ENCODE assay signal across 32 cellular contexts in genomic region chr11:120695426-120695825, GRCh38.
"Had no signal": no experiment of that assay in that cellular context is flagged by ENCODE, and none has a peak within 500 bp of the region (broad histone marks: within the 10 kb centered on the region; RNA-seq: fewer than 3 reads in every experiment).

No MANE protein-coding gene starts in this region.

- H3K27ac Mint-ChIP-seq: activated CD4-positive, alpha-beta memory T cell treated with anti-CD3 and anti-CD28 coated beads, Interleukin-2, amount 10 ng/mL, durations not matched to agents 7 days and 5 days; activated CD4-positive, alpha-beta T cell treated with anti-CD3 and anti-CD28 coated beads for 36 hours; activated CD4-positive, alpha-beta T cell treated with anti-CD3 and anti-CD28 coated beads, Interleukin-2, amount 10 ng/mL, durations not matched to agents 7 days and 5 days; activated CD8-positive, alpha-beta memory T cell treated with anti-CD3 and anti-CD28 coated beads, Interleukin-2, amount 10 ng/mL, durations not matched to agents 7 days and 5 days; activated CD8-positive, alpha-beta T cell treated with anti-CD3 and anti-CD28 coated beads, Interleukin-2, amount 10 ng/mL, durations not matched to agents 7 days and 5 days; activated naive CD4-positive, alpha-beta T cell treated with anti-CD3 and anti-CD28 coated beads for 36 hours; activated naive CD4-positive, alpha-beta T cell treated with anti-CD3 and anti-CD28 coated beads, Interleukin-2, amount 50 U/mL, for 72 hours; activated naive CD8-positive, alpha-beta T cell treated with anti-CD3 and anti-CD28 coated beads for 36 hours; activated T-cell treated with anti-CD3 and anti-CD28 coated beads, Interleukin-2, amount 50 U/mL, for 24 hours; activated T-helper 2 cell treated with anti-CD3 and anti-CD28 coated beads, Interferon-gamma antibody, Interleukin-2, Interleukin-4, amounts not matched to agents 10 μg/mL and 5 μg/mL and 100 μg/mL, durations not matched to agents 14 hours and 24 hours and 36 hours; T-cell; T-helper 17 cell; WTC11 had no signal

- H3K4me1 ChIP-seq: adrenal gland, body of pancreas, breast epithelium had no signal

- H3K27me3 Mint-ChIP-seq: activated CD8-positive, alpha-beta memory T cell treated with anti-CD3 and anti-CD28 coated beads, Interleukin-2, amount 10 ng/mL, durations not matched to agents 7 days and 5 days had no signal

- H3K36me3 Mint-ChIP-seq: activated CD8-positive, alpha-beta memory T cell treated with anti-CD3 and anti-CD28 coated beads, Interleukin-2, amount 10 ng/mL, durations not matched to agents 7 days and 5 days; activated naive CD4-positive, alpha-beta T cell treated with anti-CD3 and anti-CD28 coated beads, Interleukin-2, amount 50 U/mL, for 72 hours; activated naive CD8-positive, alpha-beta T cell treated with anti-CD3 and anti-CD28 coated beads for 36 hours; T-cell; WTC11 had no signal

- H3K27ac ChIP-seq: adrenal gland, body of pancreas, brain microvascular endothelial cell, breast epithelium, WERI-Rb-1 had no signal

- H3K4me3 Mint-ChIP-seq: activated CD4-positive, alpha-beta memory T cell treated with anti-CD3 and anti-CD28 coated beads, Interleukin-2, amount 10 ng/mL, durations not matched to agents 7 days and 5 days; activated CD4-positive, alpha-beta T cell treated with anti-CD3 and anti-CD28 coated beads for 36 hours; activated CD4-positive, alpha-beta T cell treated with anti-CD3 and anti-CD28 coated beads, Interleukin-2, amount 10 ng/mL, durations not matched to agents 7 days and 5 days; activated CD8-positive, alpha-beta memory T cell treated with anti-CD3 and anti-CD28 coated beads, Interleukin-2, amount 10 ng/mL, durations not matched to agents 7 days and 5 days; activated CD8-positive, alpha-beta T cell treated with anti-CD3 and anti-CD28 coated beads, Interleukin-2, amount 10 ng/mL, durations not matched to agents 7 days and 5 days; activated naive CD4-positive, alpha-beta T cell treated with anti-CD3 and anti-CD28 coated beads for 36 hours; activated naive CD8-positive, alpha-beta T cell treated with anti-CD3 and anti-CD28 coated beads for 36 hours; activated T-cell treated with anti-CD3 and anti-CD28 coated beads, Interleukin-2, amount 50 U/mL, for 24 hours; T-cell; T-helper 17 cell; WTC11 had no signal

- H3K36me3 ChIP-seq: adrenal gland, brain microvascular endothelial cell, breast epithelium, WERI-Rb-1 had no signal

- DNase-seq: activated CD4-positive, alpha-beta memory T cell treated with anti-CD3 and anti-CD28 coated beads, Interleukin-2, amount 10 ng/mL, durations not matched to agents 7 days and 5 days; activated CD4-positive, alpha-beta T cell treated with anti-CD3 and anti-CD28 coated beads for 1 hour; activated CD4-positive, alpha-beta T cell treated with anti-CD3 and anti-CD28 coated beads for 36 hours; activated CD4-positive, alpha-beta T cell treated with anti-CD3 and anti-CD28 coated beads for 48 hours; activated CD4-positive, alpha-beta T cell treated with anti-CD3 and anti-CD28 coated beads, Interleukin-2, amount 10 ng/mL, durations not matched to agents 7 days and 5 days; activated CD4-positive, alpha-beta T cell treated with anti-CD3 and anti-CD28 coated beads, Interleukin-2, amount 50 U/mL, for 48 hours; activated CD4-positive, CD25-positive, alpha-beta regulatory T cell; activated CD8-positive, alpha-beta memory T cell treated with anti-CD3 and anti-CD28 coated beads for 24 hours; activated CD8-positive, alpha-beta memory T cell treated with anti-CD3 and anti-CD28 coated beads, Interleukin-2, amount 10 ng/mL, durations not matched to agents 7 days and 5 days; activated CD8-positive, alpha-beta memory T cell treated with anti-CD3 and anti-CD28 coated beads, Interleukin-2, amount 50 U/mL, for 48 hours; activated CD8-positive, alpha-beta T cell treated with anti-CD3 and anti-CD28 coated beads, Interleukin-2, amount 10 ng/mL, durations not matched to agents 7 days and 5 days; activated effector memory CD4-positive, alpha-beta T cell treated with Interleukin-2 at 50 U/mL for 16 hours; activated gamma-delta T cell treated with Interleukin-2 at 50 U/mL for 16 hours; activated naive CD4-positive, alpha-beta T cell; activated naive CD4-positive, alpha-beta T cell treated with anti-CD3 and anti-CD28 coated beads for 36 hours; activated naive CD4-positive, alpha-beta T cell treated with anti-CD3 and anti-CD28 coated beads, Interleukin-2, amount 50 U/mL, for 16 hours; activated naive CD8-positive, alpha-beta T cell treated with anti-CD3 and anti-CD28 coated beads for 36 hours; activated T-cell treated with anti-CD3 and anti-CD28 coated beads, Interleukin-2, amount 50 U/mL, for 24 hours; activated T-cell treated with anti-CD3 and anti-CD28 coated beads, Interleukin-2, amount 50 U/mL, for 48 hours; adrenal gland; amniotic stem cell; aorta; body of pancreas; brain microvascular endothelial cell; central memory CD4-positive, alpha-beta T cell; T-cell; T-helper 17 cell; WERI-Rb-1 had no signal

- H3K9me3 ChIP-seq: adrenal gland, body of pancreas, breast epithelium had no signal

- H3K9me3 Mint-ChIP-seq: activated CD4-positive, alpha-beta memory T cell treated with anti-CD3 and anti-CD28 coated beads, Interleukin-2, amount 10 ng/mL, durations not matched to agents 7 days and 5 days; activated CD4-positive, alpha-beta T cell treated with anti-CD3 and anti-CD28 coated beads, Interleukin-2, amount 10 ng/mL, durations not matched to agents 7 days and 5 days; activated naive CD4-positive, alpha-beta T cell treated with anti-CD3 and anti-CD28 coated beads for 36 hours; activated naive CD4-positive, alpha-beta T cell treated with anti-CD3 and anti-CD28 coated beads, Interleukin-2, amount 50 U/mL, for 72 hours; activated naive CD8-positive, alpha-beta T cell treated with anti-CD3 and anti-CD28 coated beads for 36 hours; activated T-cell treated with anti-CD3 and anti-CD28 coated beads, Interleukin-2, amount 50 U/mL, for 24 hours; activated T-helper 2 cell treated with anti-CD3 and anti-CD28 coated beads, Interferon-gamma antibody, Interleukin-2, Interleukin-4, amounts not matched to agents 10 μg/mL and 5 μg/mL and 100 μg/mL, durations not matched to agents 14 hours and 24 hours and 36 hours; T-cell; WTC11 had no signal

- H3K4me3 ChIP-seq: adrenal gland, body of pancreas, breast epithelium had no signal

- H3K4me1 Mint-ChIP-seq: activated CD4-positive, alpha-beta memory T cell treated with anti-CD3 and anti-CD28 coated beads, Interleukin-2, amount 10 ng/mL, durations not matched to agents 7 days and 5 days; activated CD4-positive, alpha-beta T cell treated with anti-CD3 and anti-CD28 coated beads for 36 hours; activated CD4-positive, alpha-beta T cell treated with anti-CD3 and anti-CD28 coated beads, Interleukin-2, amount 10 ng/mL, durations not matched to agents 7 days and 5 days; activated CD8-positive, alpha-beta memory T cell treated with anti-CD3 and anti-CD28 coated beads, Interleukin-2, amount 10 ng/mL, durations not matched to agents 7 days and 5 days; activated naive CD8-positive, alpha-beta T cell treated with anti-CD3 and anti-CD28 coated beads for 36 hours; T-cell had no signal

- H3K27me3 ChIP-seq: adrenal gland, body of pancreas, brain microvascular endothelial cell, breast epithelium had no signal
